In the genomic region with DNA sequence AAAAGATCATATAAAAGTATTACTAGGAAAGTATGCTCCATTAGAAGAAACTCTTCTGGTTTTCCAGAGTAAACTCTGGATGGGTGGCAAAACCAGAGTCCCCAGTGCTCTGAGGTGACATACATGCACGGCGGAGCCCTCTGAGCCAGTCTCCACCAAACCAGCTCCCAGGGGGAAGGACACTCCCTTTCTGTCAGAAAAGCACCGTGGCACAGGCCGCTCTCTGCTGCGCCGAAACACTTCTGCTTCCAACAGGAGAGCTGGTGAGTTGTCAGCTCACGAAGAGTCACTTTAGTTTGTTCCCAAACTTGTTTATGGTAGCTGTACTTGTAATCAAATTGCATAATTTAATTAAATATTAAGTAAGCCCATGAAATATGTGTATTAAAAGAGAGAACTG, we compare ENCODE assay signal across 18 cellular contexts.
"Had no signal": no experiment of that assay in that cellular context is flagged by ENCODE, and none has a peak within 500 bp of the region (broad histone marks: within the 10 kb centered on the region; RNA-seq: fewer than 3 reads in every experiment).

No MANE protein-coding gene starts in this region.

- H3K4me1 ChIP-seq: adrenal gland, esophagus squamous epithelium, left lung, thyroid gland had no signal

- H3K9me3 ChIP-seq: adrenal gland, esophagus squamous epithelium, left lung, thyroid gland had no signal

- H3K27me3 ChIP-seq: adrenal gland, esophagus squamous epithelium, left lung, thyroid gland had no signal

- H3K4me3 Mint-ChIP-seq: activated T-helper 1 cell treated with anti-CD3 and anti-CD28 coated beads, Interleukin-12 subunit alpha, Interleukin-12 subunit beta, Interleukin-2, Interleukin-4 antibody, amounts not matched to agents 30 ng/mL and 10 ng/mL and 1 ng/mL, durations not matched to agents 14 hours and 24 hours and 36 hours; memory B cell; nephron progenitor cell; stimulated activated memory B cell treated with anti-CD40 and anti-IgM and Interleukin-4, amounts not matched to agents 10 μg/mL and 1 μg/mL and 100 μg/mL, for 72 hours had no signal

- H3K27ac Mint-ChIP-seq: activated T-helper 1 cell treated with anti-CD3 and anti-CD28 coated beads, Interleukin-12 subunit alpha, Interleukin-12 subunit beta, Interleukin-2, Interleukin-4 antibody, amounts not matched to agents 30 ng/mL and 10 ng/mL and 1 ng/mL, durations not matched to agents 14 hours and 24 hours and 36 hours; memory B cell; stimulated activated memory B cell treated with anti-CD40 and anti-IgM and Interleukin-4, amounts not matched to agents 10 μg/mL and 1 μg/mL and 100 μg/mL, for 72 hours had no signal

- DNase-seq: activated CD4-positive, alpha-beta T cell treated with anti-CD3 and anti-CD28 coated beads, Interleukin-2, amount 10 ng/mL, durations not matched to agents 7 days and 5 days; activated CD8-positive, alpha-beta memory T cell treated with anti-CD3 and anti-CD28 coated beads, Interleukin-2, amount 50 U/mL, for 48 hours; activated naive CD4-positive, alpha-beta T cell treated with Interleukin-2 at 50 U/mL for 16 hours; central memory CD4-positive, alpha-beta T cell; effector CD4-positive, alpha-beta T cell; esophagus squamous epithelium; glutamatergic neuron; hypothalamus; kidney; left lung; nephron progenitor cell; stimulated activated CD4-positive, alpha-beta T cell treated with anti-CD3 and anti-CD28 coated beads, Interleukin-2, amount 100 ng/mL, for 48 hours; thyroid gland had no signal

- H3K4me1 Mint-ChIP-seq: stimulated activated memory B cell treated with anti-CD40 and anti-IgM and Interleukin-4, amounts not matched to agents 10 μg/mL and 1 μg/mL and 100 μg/mL, for 72 hours had no signal

- H3K9me3 Mint-ChIP-seq: activated CD4-positive, alpha-beta T cell treated with anti-CD3 and anti-CD28 coated beads, Interleukin-2, amount 10 ng/mL, durations not matched to agents 7 days and 5 days; activated T-helper 1 cell treated with anti-CD3 and anti-CD28 coated beads, Interleukin-12 subunit alpha, Interleukin-12 subunit beta, Interleukin-2, Interleukin-4 antibody, amounts not matched to agents 30 ng/mL and 10 ng/mL and 1 ng/mL, durations not matched to agents 14 hours and 24 hours and 36 hours; memory B cell; nephron progenitor cell; stimulated activated memory B cell treated with anti-CD40 and anti-IgM and Interleukin-4, amounts not matched to agents 10 μg/mL and 1 μg/mL and 100 μg/mL, for 72 hours had no signal

- H3K27ac ChIP-seq: adrenal gland, coronary artery, esophagus squamous epithelium, left lung, thyroid gland had no signal

- ATAC-seq: left lung; stimulated activated memory B cell treated with anti-CD40 and anti-IgM and Interleukin-4, amounts not matched to agents 10 μg/mL and 1 μg/mL and 100 μg/mL, for 72 hours had no signal

- H3K4me3 ChIP-seq: adrenal gland, coronary artery, esophagus squamous epithelium, left lung, thyroid gland had no signal

- H3K27me3 Mint-ChIP-seq: activated CD4-positive, alpha-beta T cell treated with anti-CD3 and anti-CD28 coated beads, Interleukin-2, amount 10 ng/mL, durations not matched to agents 7 days and 5 days; memory B cell; stimulated activated memory B cell treated with anti-CD40 and anti-IgM and Interleukin-4, amounts not matched to agents 10 μg/mL and 1 μg/mL and 100 μg/mL, for 72 hours had no signal
